In the genomic region with DNA sequence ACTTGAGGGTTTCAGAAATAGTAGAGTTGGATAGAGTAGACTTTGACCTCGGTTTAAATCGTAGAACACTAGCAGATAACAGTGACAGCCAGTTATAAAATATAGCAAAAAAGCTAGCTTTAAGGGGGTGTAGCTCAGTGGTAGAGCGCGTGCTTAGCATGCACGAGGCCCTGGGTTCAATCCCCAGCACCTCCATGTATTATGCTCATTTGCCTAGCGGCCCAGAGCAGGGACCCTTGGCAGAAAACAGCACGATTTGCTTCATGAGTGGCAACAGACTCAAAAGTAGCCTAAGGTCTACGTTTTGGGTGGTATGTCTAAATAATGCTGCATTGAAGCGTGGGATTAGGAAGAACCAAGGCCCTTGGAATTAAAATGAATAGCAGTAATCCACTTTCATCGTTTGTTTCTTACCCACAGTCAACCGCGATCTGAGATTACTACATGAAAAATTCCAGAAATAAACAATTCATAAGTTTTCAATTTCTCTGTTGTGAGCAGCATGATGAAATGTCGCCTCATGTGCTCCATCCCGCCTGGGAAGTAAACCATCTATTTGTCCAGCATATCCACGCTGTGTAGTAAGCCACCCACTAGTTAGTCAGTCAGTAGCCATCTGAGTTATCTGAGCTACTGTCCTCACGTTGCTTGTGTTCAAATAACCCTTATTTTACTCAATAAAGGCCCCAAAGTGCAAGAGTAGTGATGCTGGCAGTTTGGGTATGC, we compare ENCODE assay signal across 1 cellular context.
TF ChIP-seq lines count a peak whose summit lies in the region.

No MANE protein-coding gene starts in this region.

TF ChIP-seq in K562, 482 proteins besides CTCF, POLR2A, EP300 and RAD21 (continued from another document and continues in another):
- TF ChIP-seq, protein P1, sequence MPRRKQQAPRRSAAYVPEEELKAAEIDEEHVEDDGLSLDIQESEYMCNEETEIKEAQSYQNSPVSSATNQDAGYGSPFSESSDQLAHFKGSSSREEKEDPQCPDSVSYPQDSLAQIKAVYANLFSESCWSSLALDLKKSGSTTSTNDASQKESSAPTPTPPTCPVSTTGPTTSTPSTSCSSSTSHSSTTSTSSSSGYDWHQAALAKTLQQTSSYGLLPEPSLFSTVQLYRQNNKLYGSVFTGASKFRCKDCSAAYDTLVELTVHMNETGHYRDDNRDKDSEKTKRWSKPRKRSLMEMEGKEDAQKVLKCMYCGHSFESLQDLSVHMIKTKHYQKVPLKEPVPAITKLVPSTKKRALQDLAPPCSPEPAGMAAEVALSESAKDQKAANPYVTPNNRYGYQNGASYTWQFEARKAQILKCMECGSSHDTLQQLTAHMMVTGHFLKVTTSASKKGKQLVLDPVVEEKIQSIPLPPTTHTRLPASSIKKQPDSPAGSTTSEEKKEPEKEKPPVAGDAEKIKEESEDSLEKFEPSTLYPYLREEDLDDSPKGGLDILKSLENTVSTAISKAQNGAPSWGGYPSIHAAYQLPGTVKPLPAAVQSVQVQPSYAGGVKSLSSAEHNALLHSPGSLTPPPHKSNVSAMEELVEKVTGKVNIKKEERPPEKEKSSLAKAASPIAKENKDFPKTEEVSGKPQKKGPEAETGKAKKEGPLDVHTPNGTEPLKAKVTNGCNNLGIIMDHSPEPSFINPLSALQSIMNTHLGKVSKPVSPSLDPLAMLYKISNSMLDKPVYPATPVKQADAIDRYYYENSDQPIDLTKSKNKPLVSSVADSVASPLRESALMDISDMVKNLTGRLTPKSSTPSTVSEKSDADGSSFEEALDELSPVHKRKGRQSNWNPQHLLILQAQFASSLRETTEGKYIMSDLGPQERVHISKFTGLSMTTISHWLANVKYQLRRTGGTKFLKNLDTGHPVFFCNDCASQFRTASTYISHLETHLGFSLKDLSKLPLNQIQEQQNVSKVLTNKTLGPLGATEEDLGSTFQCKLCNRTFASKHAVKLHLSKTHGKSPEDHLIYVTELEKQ (CRISPR knock-in tag; IDR thresholded peaks at IDR 0.05), result 0 out of 2 replicates have a peak, but pooled peaks have one; percentile 55
- TF ChIP-seq FOXA3 (CRISPR knock-in tag; conservative IDR thresholded peaks at IDR 0.05 in 1 of 2, IDR thresholded peaks at IDR 0.05 in 1 of 2), result peak in 1 of 2 experiments; percentile 21; a peak in 2 of 4 replicates
- TF ChIP-seq HOMEZ (CRISPR knock-in tag; IDR thresholded peaks at IDR 0.05), result no peak
- TF ChIP-seq RNF2 (IDR thresholded peaks at IDR 0.05), result peak; percentile 76; the same call in 1 of the 2 replicates
- TF ChIP-seq NFIC (IDR thresholded peaks at IDR 0.05), result peak; percentile 83
- peak; percentile 33 for TF ChIP-seq NEUROD1 (IDR thresholded peaks at IDR 0.05; ENCODE audit: borderline replicate concordance, low read depth, low read length, partially characterized antibody)
- peak; percentile 46 for TF ChIP-seq SMAD1 (IDR thresholded peaks at IDR 0.05; ENCODE audit: low read depth, low read length, partially characterized antibody)
- TF ChIP-seq CHD2 (IDR thresholded peaks at IDR 0.05; ENCODE audit: low read depth, low read length), result no peak
- peak; percentile 50; the same call in 1 of the 2 replicates for TF ChIP-seq ZNF395 (CRISPR knock-in tag; IDR thresholded peaks at IDR 0.05)
- peak; percentile 13; the same call in 1 of the 2 replicates for TF ChIP-seq NR3C1 (CRISPR knock-in tag; IDR thresholded peaks at IDR 0.05)
- TF ChIP-seq, protein P2, sequence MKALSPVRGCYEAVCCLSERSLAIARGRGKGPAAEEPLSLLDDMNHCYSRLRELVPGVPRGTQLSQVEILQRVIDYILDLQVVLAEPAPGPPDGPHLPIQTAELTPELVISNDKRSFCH (CRISPR knock-in tag; IDR thresholded peaks at IDR 0.05), result no peak
- TF ChIP-seq, protein P2 (tag; IDR thresholded peaks at IDR 0.05), result peak; percentile 82
- TF ChIP-seq ZC3H11A (IDR thresholded peaks at IDR 0.05; ENCODE audit: low read depth, low read length), result no peak
- no peak for TF ChIP-seq SAP30 (IDR thresholded peaks at IDR 0.05; ENCODE audit: borderline replicate concordance, insufficient read depth, low read depth, low read length, poor library complexity, severe bottlenecking)
- no peak for TF ChIP-seq IRF2 (CRISPR knock-in tag; IDR thresholded peaks at IDR 0.05)
- peak; percentile 55; the same call in 1 of the 2 replicates for TF ChIP-seq TARDBP (IDR thresholded peaks at IDR 0.05)
- TF ChIP-seq ZZZ3 (IDR thresholded peaks at IDR 0.05), result no peak
- TF ChIP-seq ZNF740 (CRISPR knock-in tag; IDR thresholded peaks at IDR 0.05), result no peak
- TF ChIP-seq ZNF740 (tag; IDR thresholded peaks at IDR 0.05), result peak in 1 of 2 experiments; percentile 7; a peak in 1 of 4 replicates
- TF ChIP-seq ELK3 (CRISPR knock-in tag; IDR thresholded peaks at IDR 0.05), result no peak
- peak; percentile 20; the same call in 1 of the 2 replicates for TF ChIP-seq CREB3L1 (IDR thresholded peaks at IDR 0.05; ENCODE audit: borderline replicate concordance, low read depth)
- 0 out of 2 replicates have a peak, but pooled peaks have one; percentile 69 for TF ChIP-seq ZNF253 (CRISPR knock-in tag; conservative IDR thresholded peaks at IDR 0.05)
- TF ChIP-seq U2AF2 (optimal IDR thresholded peaks at IDR 0.05; ENCODE audit: low read depth, low read length), result no peak
- TF ChIP-seq, protein P3, sequence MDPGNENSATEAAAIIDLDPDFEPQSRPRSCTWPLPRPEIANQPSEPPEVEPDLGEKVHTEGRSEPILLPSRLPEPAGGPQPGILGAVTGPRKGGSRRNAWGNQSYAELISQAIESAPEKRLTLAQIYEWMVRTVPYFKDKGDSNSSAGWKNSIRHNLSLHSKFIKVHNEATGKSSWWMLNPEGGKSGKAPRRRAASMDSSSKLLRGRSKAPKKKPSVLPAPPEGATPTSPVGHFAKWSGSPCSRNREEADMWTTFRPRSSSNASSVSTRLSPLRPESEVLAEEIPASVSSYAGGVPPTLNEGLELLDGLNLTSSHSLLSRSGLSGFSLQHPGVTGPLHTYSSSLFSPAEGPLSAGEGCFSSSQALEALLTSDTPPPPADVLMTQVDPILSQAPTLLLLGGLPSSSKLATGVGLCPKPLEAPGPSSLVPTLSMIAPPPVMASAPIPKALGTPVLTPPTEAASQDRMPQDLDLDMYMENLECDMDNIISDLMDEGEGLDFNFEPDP (CRISPR knock-in tag; IDR thresholded peaks at IDR 0.05), result 0 out of 2 replicates have a peak, but pooled peaks have one; percentile 11
- no peak for TF ChIP-seq HLTF (IDR thresholded peaks at IDR 0.05)
- peak in 1 of 2 experiments; percentile 77; a peak in 2 of 4 replicates for TF ChIP-seq CSDE1 (IDR thresholded peaks at IDR 0.05)
- TF ChIP-seq ETS2 (tag; IDR thresholded peaks at IDR 0.05; ENCODE audit: borderline replicate concordance, poor library complexity, severe bottlenecking), result no peak
- peak; percentile 60 for TF ChIP-seq POLR3G (IDR thresholded peaks at IDR 0.05; ENCODE audit: extremely low read depth, insufficient read length, insufficient replicate concordance)
- peak; percentile 57 for TF ChIP-seq ZNF121 (CRISPR knock-in tag; conservative IDR thresholded peaks at IDR 0.05)
- TF ChIP-seq CC2D1A (IDR thresholded peaks at IDR 0.05), result 0 out of 2 replicates have a peak, but pooled peaks have one; percentile 56
- TF ChIP-seq ZNF318 (IDR thresholded peaks at IDR 0.05; ENCODE audit: borderline replicate concordance in 1 of 2, low read depth in 1 of 2), result no peak
- no peak for TF ChIP-seq CHD4 (IDR thresholded peaks at IDR 0.05; ENCODE audit: insufficient read depth, insufficient replicate concordance, low read depth, low read length, poor library complexity, severe bottlenecking)
